ENCODE assay signal across 19 cellular contexts in the genomic region with DNA sequence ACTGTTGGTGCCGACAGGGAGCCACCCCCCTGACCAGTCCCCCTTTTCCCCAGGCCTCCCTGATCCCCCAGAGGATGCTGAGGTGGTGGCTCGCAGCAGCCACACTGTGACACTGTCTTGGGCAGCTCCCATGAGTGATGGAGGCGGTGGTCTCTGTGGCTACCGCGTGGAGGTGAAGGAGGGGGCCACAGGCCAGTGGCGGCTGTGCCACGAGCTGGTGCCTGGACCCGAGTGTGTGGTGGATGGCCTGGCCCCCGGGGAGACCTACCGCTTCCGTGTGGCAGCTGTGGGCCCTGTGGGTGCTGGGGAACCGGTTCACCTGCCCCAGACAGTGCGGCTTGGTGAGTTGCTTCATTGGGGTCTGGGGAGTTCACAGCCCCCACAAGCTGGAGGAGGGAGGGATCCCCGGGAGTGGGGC.
"Had no signal": no experiment of that assay in that cellular context is flagged by ENCODE, and none has a peak within 500 bp of the region (broad histone marks: within the 10 kb centered on the region; RNA-seq: fewer than 3 reads in every experiment).

No MANE protein-coding gene starts in this region.

- H3K4me3 Mint-ChIP-seq: brain; central memory CD8-positive, alpha-beta T cell; dendritic cell treated with granulocyte-macrophage colony-stimulating factor and Interleukin-4, amounts not matched to agents 40 ng/mL and 50 ng/mL, for 4 days; effector memory CD8-positive, alpha-beta T cell; nephron had no signal

- H3K27ac ChIP-seq: epithelial cell of prostate, thyroid gland had no signal

- H3K27ac Mint-ChIP-seq: activated naive CD4-positive, alpha-beta T cell treated with anti-CD3 and anti-CD28 coated beads, Interleukin-2, amount 50 U/mL, for 72 hours; activated T-helper 2 cell treated with anti-CD3 and anti-CD28 coated beads, Interferon-gamma antibody, Interleukin-2, Interleukin-4, amounts not matched to agents 10 μg/mL and 5 μg/mL and 100 μg/mL, durations not matched to agents 14 hours and 24 hours and 36 hours; brain; dendritic cell treated with granulocyte-macrophage colony-stimulating factor and Interleukin-4, amounts not matched to agents 40 ng/mL and 50 ng/mL, for 4 days; effector memory CD8-positive, alpha-beta T cell; nephron had no signal

- H3K9me3 Mint-ChIP-seq: central memory CD8-positive, alpha-beta T cell; effector memory CD8-positive, alpha-beta T cell had no signal

- H3K27me3 Mint-ChIP-seq: brain; central memory CD8-positive, alpha-beta T cell; dendritic cell treated with granulocyte-macrophage colony-stimulating factor and Interleukin-4, amounts not matched to agents 40 ng/mL and 50 ng/mL, for 4 days; effector memory CD8-positive, alpha-beta T cell had no signal

- H3K27me3 ChIP-seq: thyroid gland had no signal

- ATAC-seq: activated naive CD4-positive, alpha-beta T cell treated with anti-CD3 and anti-CD28 coated beads, Interleukin-2, amount 50 U/mL, for 72 hours; effector memory CD8-positive, alpha-beta T cell; left lobe of liver had no signal

- H3K4me1 Mint-ChIP-seq: brain; central memory CD8-positive, alpha-beta T cell; nephron had no signal

- DNase-seq: activated CD4-positive, alpha-beta T cell treated with anti-CD3 and anti-CD28 coated beads for 1 hour; activated CD4-positive, alpha-beta T cell treated with anti-CD3 and anti-CD28 coated beads, Interleukin-2, amount 50 U/mL, for 4 hours; activated T-cell treated with anti-CD3 and anti-CD28 coated beads for 4 hours; amygdala; effector memory CD8-positive, alpha-beta T cell; mesenchymal stem cell; occipital lobe; stimulated activated CD4-positive, alpha-beta T cell treated with anti-CD3 and anti-CD28 coated beads, Interleukin-12 subunit alpha, Interleukin-12 subunit beta, amount 100 ng/mL, for 4 hours; stimulated activated CD4-positive, alpha-beta T cell treated with anti-CD3 and anti-CD28 coated beads, Interleukin-2, amount 100 ng/mL, for 24 hours; T-helper 9 cell; thyroid gland had no signal

- H3K4me3 ChIP-seq: thyroid gland had no signal

- H3K4me1 ChIP-seq: thyroid gland had no signal

- H3K9me3 ChIP-seq: thyroid gland had no signal
